1 cellular context compared by ENCODE assay signal in the genomic region with DNA sequence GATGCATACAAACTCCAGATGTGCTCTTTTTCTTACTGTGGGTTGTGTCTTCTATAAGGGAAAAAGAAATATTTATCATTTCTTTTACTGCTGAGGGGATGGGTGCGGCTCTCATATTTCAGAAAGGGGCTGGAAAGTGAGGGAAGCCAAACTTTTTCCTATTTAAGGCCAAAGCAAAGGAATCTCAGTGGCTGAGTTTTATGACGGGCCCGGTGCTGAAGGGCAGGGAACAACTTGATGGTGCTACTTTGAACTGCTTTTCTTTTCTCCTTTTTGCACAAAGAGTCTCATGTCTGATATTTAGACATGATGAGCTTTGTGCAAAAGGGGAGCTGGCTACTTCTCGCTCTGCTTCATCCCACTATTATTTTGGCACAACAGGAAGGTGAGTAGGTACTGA.
TF ChIP-seq lines count a peak whose summit lies in the region.

A gene (plus strand): TSS at position 190 of the 400 bp plus-strand sequence. CDS start 117 bp downstream, at position 307.

TF ChIP-seq in HCT116, 20 proteins besides CTCF, POLR2A, EP300 and RAD21 (continued from another document):
- TF ChIP-seq TCF7L2 (IDR thresholded peaks at IDR 0.05; ENCODE audit: borderline replicate concordance, extremely low read depth, insufficient read depth, insufficient read length): no peak
